Comparison of ENCODE assay signal across 1 cellular context in genomic region chr1:192559115-192560006, GRCh38.
TF ChIP-seq lines count a peak whose summit lies in the region.

No MANE protein-coding gene starts in this region.

TF ChIP-seq in GM23338, 12 proteins besides CTCF, POLR2A, EP300 and RAD21 (continued from another document):
- TF ChIP-seq ZNF462 (CRISPR knock-in tag; IDR thresholded peaks at IDR 0.05), result no peak
- TF ChIP-seq EZH2 (IDR thresholded peaks at IDR 0.05; ENCODE audit: low read depth, unreplicated experiment), result no peak
- TF ChIP-seq POLR2AphosphoS5 (IDR thresholded peaks at IDR 0.05; ENCODE audit: low read depth), result no peak
